ENCODE assay signal across 10 cellular contexts in genomic region chr15:80251505-80252280, GRCh38. TPM values are rescaled to one million over a fixed set of nuclear protein-coding genes. Genes with fewer than 3 reads are reported as not detected.
DNase-seq lines count a peak whose midpoint lies in the region; ATAC-seq, FAIRE-seq and TF ChIP-seq lines count a peak whose summit lies in the region.
"Had no signal": no experiment of that assay in that cellular context is flagged by ENCODE, and none has a peak within 500 bp of the region (broad histone marks: within the 10 kb centered on the region; RNA-seq: fewer than 3 reads in every experiment).

TSS of gene CTXND1 (minus strand) at chr15:80252213. CDS start at chr15:80201949, 50,264 bp downstream.

- H3K27me3 Mint-ChIP-seq in endodermal cell (ENCODE audit: insufficient read depth): peaks cover 65% of the 10 kb centered on the region
- H3K27me3 Mint-ChIP-seq in naive thymus-derived CD4-positive, alpha-beta T cell: peaks cover 78 to 86% (median 81%) of the 10 kb centered on the region in 5 donors

- H3K9me3 Mint-ChIP-seq in endodermal cell: no peaks in the 10 kb centered on the region
- peaks cover 0 to 3% (median 0%) of the 10 kb centered on the region in 11 donors for H3K9me3 Mint-ChIP-seq in naive thymus-derived CD4-positive, alpha-beta T cell

- no peak within 1 kb of the TSS for H3K27ac Mint-ChIP-seq in endodermal cell
- H3K27ac Mint-ChIP-seq in naive thymus-derived CD4-positive, alpha-beta T cell: no peak within 1 kb of the TSS

- peaks cover 14% of the 10 kb centered on the region for H3K4me1 Mint-ChIP-seq in endodermal cell
- H3K4me1 Mint-ChIP-seq in naive thymus-derived CD4-positive, alpha-beta T cell: peaks cover 0 to 16% (median 9%) of the 10 kb centered on the region in 7 donors

- no peak for DNase-seq in A549 (ENCODE audit: low read depth in 1 of 2, low spot score in 1 of 2)
- peak; percentile 74 for DNase-seq in endodermal cell
- DNase-seq in naive thymus-derived CD4-positive, alpha-beta T cell: no peak
- no peak for DNase-seq in NCI-H2196 treated with DMSO at 0.1 percent for 48 hours (lab: John Stamatoyannopoulos, UW; ENCODE audit: unreplicated experiment)
- no peak for DNase-seq in NCI-H146 (lab: John Stamatoyannopoulos, UW)
- DNase-seq in hepatic stellate cell (ENCODE audit: low spot score): no peak
- no peak for DNase-seq in 8988T

- intact Hi-C loops in naive thymus-derived CD4-positive, alpha-beta T cell (cut with micrococcal nuclease): no loop called here

- peak within 1 kb of the TSS; percentile 96 for H3K4me2 ChIP-seq in A549

- TF ChIP-seq RAD21 in A549 (conservative IDR thresholded peaks at IDR 0.05 in 1 of 2, IDR thresholded peaks at IDR 0.05 in 1 of 2): no peak

- CTCF ChIA-PET in A549 (lab: Yijun Ruan, JAX): no interaction called here
- CTCF ChIA-PET in naive thymus-derived CD4-positive, alpha-beta T cell (lab: Charles Lee): no interaction called here

- WGBS in A549 (ENCODE audit: missing lambda C conversion rate): 4% methylated on average over 48 of the region's 97 CpGs
- WGBS in HUES64: under 1% methylated on average over 97 of the region's 97 CpGs
- 2% methylated on average over 9 to 97 of the region's 97 CpGs for WGBS in endodermal cell (ENCODE audit: insufficient coverage in 1 of 2, insufficient read length in 1 of 2), 2 experiments

- H3K4me1 ChIP-seq in A549: peaks cover 6% of the 10 kb centered on the region; the same call in 1 of the 3 replicates
- no peaks in the 10 kb centered on the region for H3K4me1 ChIP-seq in HUES64 (ENCODE audit: insufficient read depth, low read length)
- H3K4me1 ChIP-seq in endodermal cell (ENCODE audit: control insufficient read depth, insufficient read depth, low read length): peaks cover 5% of the 10 kb centered on the region
- H3K4me1 ChIP-seq in naive thymus-derived CD4-positive, alpha-beta T cell (ENCODE audit: control insufficient read depth in 2 of 2, insufficient read depth in 2 of 2, low read length in 2 of 2): no peaks in the 10 kb centered on the region

- no peak within 1 kb of the TSS; the same call in 1 of the 2 replicates for H3K9ac ChIP-seq in HUES64 (ENCODE audit: low read depth, low read length)
- no peak within 1 kb of the TSS for H3K9ac ChIP-seq in endodermal cell (ENCODE audit: extremely low read depth, low read length, poor library complexity, severe bottlenecking)

- TF ChIP-seq EP300 in A549 (IDR thresholded peaks at IDR 0.05): no peak

- POLR2A ChIA-PET in A549 (lab: Yijun Ruan, JAX): no interaction called here
- POLR2A ChIA-PET in naive thymus-derived CD4-positive, alpha-beta T cell (lab: Charles Lee): no interaction called here

- H3K36me3 Mint-ChIP-seq in endodermal cell (ENCODE audit: low read depth): no peaks in the 10 kb centered on the region
- no peaks in the 10 kb centered on the region for H3K36me3 Mint-ChIP-seq in naive thymus-derived CD4-positive, alpha-beta T cell

- H3K4me3 ChIP-seq in A549 (peak within 1 kb of the TSS; percentile 49), HUES64 (ENCODE audit: low read length) (peak within 1 kb of the TSS; percentile 55), endodermal cell (ENCODE audit: low read length) (peak within 1 kb of the TSS; percentile 79)
- no peak within 1 kb of the TSS for H3K4me3 ChIP-seq in naive thymus-derived CD4-positive, alpha-beta T cell (ENCODE audit: low read length)

- 0 out of 3 replicates have a peak, but pooled peaks cover 5% of the 10 kb centered on the region for H3K9me3 ChIP-seq in A549
- no peaks in the 10 kb centered on the region for H3K9me3 ChIP-seq in HUES64 (ENCODE audit: insufficient read depth, low read depth, low read length)
- H3K9me3 ChIP-seq in endodermal cell (ENCODE audit: control insufficient read depth, low read length): no peaks in the 10 kb centered on the region
- H3K9me3 ChIP-seq in naive thymus-derived CD4-positive, alpha-beta T cell (ENCODE audit: control insufficient read depth in 2 of 3, low read length in 3 of 3): no peaks in the 10 kb centered on the region

- ATAC-seq in A549: peak; percentile 49 to 78
- no peak for ATAC-seq in naive thymus-derived CD4-positive, alpha-beta T cell

- H3K27me3 ChIP-seq in HUES64 (ENCODE audit: insufficient read depth, low read length) (peaks cover 76% of the 10 kb centered on the region), endodermal cell (ENCODE audit: control insufficient read depth, insufficient read depth, low read length, poor library complexity, severe bottlenecking) (peaks cover 73% of the 10 kb centered on the region)
- H3K27me3 ChIP-seq in naive thymus-derived CD4-positive, alpha-beta T cell (ENCODE audit: control insufficient read depth in 2 of 2, insufficient read depth in 2 of 2, low read length in 2 of 2): peaks cover 6% of the 10 kb centered on the region in 2 donors

- peak within 1 kb of the TSS; percentile 46 for H3K4me3 Mint-ChIP-seq in endodermal cell
- H3K4me3 Mint-ChIP-seq in naive thymus-derived CD4-positive, alpha-beta T cell: peak within 1 kb of the TSS in 9 of 10 donors; percentile 25 to 84 (median 66)

- FAIRE-seq in A549 (lab: Jason Lieb, UNC): no peak
- FAIRE-seq: G401.6 had no signal

- peak within 1 kb of the TSS in 1 of 2 experiments; percentile 43; a peak in 2 of 6 replicates for H3K27ac ChIP-seq in A549
- no peak within 1 kb of the TSS for H3K27ac ChIP-seq in HUES64 (ENCODE audit: low read depth, low read length)
- no peak within 1 kb of the TSS for H3K27ac ChIP-seq in endodermal cell (ENCODE audit: low read depth, low read length)
- H3K27ac ChIP-seq in naive thymus-derived CD4-positive, alpha-beta T cell (ENCODE audit: low read depth, low read length): no peak within 1 kb of the TSS

- no peak for TF ChIP-seq POLR2A in A549 (IDR thresholded peaks at IDR 0.05; ENCODE audit: low read length)

- TF ChIP-seq CTCF in A549 (IDR thresholded peaks at IDR 0.05) (no peak), endodermal cell (conservative IDR thresholded peaks at IDR 0.05) (no peak)

- no peaks in the 10 kb centered on the region for H3K36me3 ChIP-seq in HUES64 (ENCODE audit: insufficient read depth, low read length)
- H3K36me3 ChIP-seq in endodermal cell (ENCODE audit: control insufficient read depth, insufficient read depth, low read length): no peaks in the 10 kb centered on the region
- no peaks in the 10 kb centered on the region for H3K36me3 ChIP-seq in naive thymus-derived CD4-positive, alpha-beta T cell (ENCODE audit: control insufficient read depth in 2 of 3, insufficient read depth in 3 of 3, low read length in 3 of 3)

TF ChIP-seq in A549, 52 proteins besides CTCF, POLR2A, EP300 and RAD21:
- TF ChIP-seq SMC3 (IDR thresholded peaks at IDR 0.05) (no peak), JUNB (IDR thresholded peaks at IDR 0.05) (no peak), HEYL (CRISPR knock-in tag; IDR thresholded peaks at IDR 0.05) (no peak), FOXS1 (CRISPR knock-in tag; IDR thresholded peaks at IDR 0.05) (no peak), CHD2 (IDR thresholded peaks at IDR 0.05; ENCODE audit: low read length, partially characterized antibody) (no peak), HMGXB4 (CRISPR knock-in tag; IDR thresholded peaks at IDR 0.05; ENCODE audit: borderline replicate concordance) (no peak), TP53 (CRISPR knock-in tag; IDR thresholded peaks at IDR 0.05) (no peak), MAFK (IDR thresholded peaks at IDR 0.05; ENCODE audit: partially characterized antibody) (no peak), CBX8 (IDR thresholded peaks at IDR 0.05) (0 out of 2 replicates have a peak, but pooled peaks have one; percentile 21)

RNA-seq across cellular contexts. Expression of gene CTXND1, which starts in this region (rescaled TPM):
- polyA plus RNA-seq in A549 (2011; rRNA removed): not detected in 2 replicates
- polyA plus RNA-seq in A549 (2012; cell fraction: cytosol; rRNA removed): not detected in 2 replicates
- not detected in 2 replicates for polyA plus RNA-seq in A549 (2012; cell fraction: nucleus; rRNA removed)
- not detected in 3 replicates for polyA plus RNA-seq in A549 (2017; fragmentation: RNase III; extraction: RNeasy Plus Mini Kit Qiagen cat#74134 plus additional on column Dnase treatment)
- polyA minus RNA-seq in A549 (2011; rRNA and poly(A)+ RNA removed): not detected in 2 replicates
- 0.10 TPM for polyA plus RNA-seq in HUES64 (2013, experiment 1 of 2)
- 0.13 TPM for polyA plus RNA-seq in HUES64 (2013, experiment 2 of 2)
- under 1 TPM in 1 of 2 donors, not detected in 1; 0.04 TPM for total RNA-seq in endodermal cell
- polyA plus RNA-seq in endodermal cell (2013, experiment 1 of 2): 0.57 TPM
- polyA plus RNA-seq in endodermal cell (2013, experiment 2 of 2): 0.62 TPM
- total RNA-seq in naive thymus-derived CD4-positive, alpha-beta T cell: not detected
- not detected for polyA plus RNA-seq in naive thymus-derived CD4-positive, alpha-beta T cell
- total RNA-seq: myocyte had no signal

Comparison
In these comparisons a context has a peak if more than half of its experiments do, and no peak if none do; other contexts are left out.
1. Peak in ATAC-seq, H3K4me3 ChIP-seq and H3K4me2 ChIP-seq in A549; RNA of the gene not detected or under 1 TPM.
2. Peak in DNase-seq and H3K4me3 ChIP-seq in endodermal cell; RNA of the gene not detected or under 1 TPM.